Comparison of ENCODE assay signal across 1 cellular context in the genomic region with DNA sequence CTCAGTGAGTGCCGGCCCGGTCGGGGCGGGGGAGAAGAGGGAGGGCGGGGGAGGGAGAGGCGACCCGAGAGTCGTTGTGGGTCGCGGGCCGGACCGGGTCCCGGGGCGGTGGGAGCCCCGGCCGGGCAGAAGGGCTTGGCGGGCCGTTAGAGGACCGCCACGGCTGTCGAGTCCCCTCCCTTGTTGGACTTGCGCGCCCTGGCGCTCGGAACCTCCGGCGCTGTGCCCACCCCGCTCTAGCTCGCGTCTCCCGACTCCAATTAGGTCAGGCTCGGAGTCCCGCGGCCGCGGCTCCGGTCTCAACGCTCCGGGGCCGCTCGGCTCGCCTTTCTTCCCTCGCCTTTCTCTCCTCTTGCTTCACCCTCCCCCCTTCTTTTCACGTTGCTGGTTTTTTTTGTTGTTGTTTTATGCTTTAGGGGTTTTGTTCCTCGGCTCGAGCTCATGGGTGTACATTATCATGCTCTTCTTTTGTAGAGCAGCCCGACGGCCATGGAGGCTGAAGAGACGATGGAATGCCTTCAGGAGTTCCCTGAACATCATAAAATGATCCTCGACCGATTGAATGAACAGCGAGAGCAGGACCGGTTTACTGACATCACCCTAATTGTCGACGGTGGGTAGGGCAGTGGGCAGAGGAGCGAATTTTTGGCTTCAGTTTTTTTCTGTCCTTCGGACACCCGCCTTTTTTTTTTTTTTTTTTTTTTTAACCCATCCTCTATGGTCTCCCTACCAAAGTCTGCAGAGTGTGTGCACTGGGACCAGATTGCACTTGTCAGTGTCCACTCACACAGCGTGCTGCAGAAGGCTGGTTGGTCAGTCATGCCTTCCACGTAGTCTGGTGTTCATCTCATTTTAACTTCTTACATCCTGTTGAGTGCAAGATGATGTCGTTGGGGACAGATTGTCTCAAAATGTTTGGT.
TF ChIP-seq lines count a peak whose summit lies in the region.

No MANE protein-coding gene starts in this region.

TF ChIP-seq in HepG2, 621 proteins besides CTCF, POLR2A, EP300 and RAD21 (continued from another document and continues in another):
- TF ChIP-seq, protein P1, sequence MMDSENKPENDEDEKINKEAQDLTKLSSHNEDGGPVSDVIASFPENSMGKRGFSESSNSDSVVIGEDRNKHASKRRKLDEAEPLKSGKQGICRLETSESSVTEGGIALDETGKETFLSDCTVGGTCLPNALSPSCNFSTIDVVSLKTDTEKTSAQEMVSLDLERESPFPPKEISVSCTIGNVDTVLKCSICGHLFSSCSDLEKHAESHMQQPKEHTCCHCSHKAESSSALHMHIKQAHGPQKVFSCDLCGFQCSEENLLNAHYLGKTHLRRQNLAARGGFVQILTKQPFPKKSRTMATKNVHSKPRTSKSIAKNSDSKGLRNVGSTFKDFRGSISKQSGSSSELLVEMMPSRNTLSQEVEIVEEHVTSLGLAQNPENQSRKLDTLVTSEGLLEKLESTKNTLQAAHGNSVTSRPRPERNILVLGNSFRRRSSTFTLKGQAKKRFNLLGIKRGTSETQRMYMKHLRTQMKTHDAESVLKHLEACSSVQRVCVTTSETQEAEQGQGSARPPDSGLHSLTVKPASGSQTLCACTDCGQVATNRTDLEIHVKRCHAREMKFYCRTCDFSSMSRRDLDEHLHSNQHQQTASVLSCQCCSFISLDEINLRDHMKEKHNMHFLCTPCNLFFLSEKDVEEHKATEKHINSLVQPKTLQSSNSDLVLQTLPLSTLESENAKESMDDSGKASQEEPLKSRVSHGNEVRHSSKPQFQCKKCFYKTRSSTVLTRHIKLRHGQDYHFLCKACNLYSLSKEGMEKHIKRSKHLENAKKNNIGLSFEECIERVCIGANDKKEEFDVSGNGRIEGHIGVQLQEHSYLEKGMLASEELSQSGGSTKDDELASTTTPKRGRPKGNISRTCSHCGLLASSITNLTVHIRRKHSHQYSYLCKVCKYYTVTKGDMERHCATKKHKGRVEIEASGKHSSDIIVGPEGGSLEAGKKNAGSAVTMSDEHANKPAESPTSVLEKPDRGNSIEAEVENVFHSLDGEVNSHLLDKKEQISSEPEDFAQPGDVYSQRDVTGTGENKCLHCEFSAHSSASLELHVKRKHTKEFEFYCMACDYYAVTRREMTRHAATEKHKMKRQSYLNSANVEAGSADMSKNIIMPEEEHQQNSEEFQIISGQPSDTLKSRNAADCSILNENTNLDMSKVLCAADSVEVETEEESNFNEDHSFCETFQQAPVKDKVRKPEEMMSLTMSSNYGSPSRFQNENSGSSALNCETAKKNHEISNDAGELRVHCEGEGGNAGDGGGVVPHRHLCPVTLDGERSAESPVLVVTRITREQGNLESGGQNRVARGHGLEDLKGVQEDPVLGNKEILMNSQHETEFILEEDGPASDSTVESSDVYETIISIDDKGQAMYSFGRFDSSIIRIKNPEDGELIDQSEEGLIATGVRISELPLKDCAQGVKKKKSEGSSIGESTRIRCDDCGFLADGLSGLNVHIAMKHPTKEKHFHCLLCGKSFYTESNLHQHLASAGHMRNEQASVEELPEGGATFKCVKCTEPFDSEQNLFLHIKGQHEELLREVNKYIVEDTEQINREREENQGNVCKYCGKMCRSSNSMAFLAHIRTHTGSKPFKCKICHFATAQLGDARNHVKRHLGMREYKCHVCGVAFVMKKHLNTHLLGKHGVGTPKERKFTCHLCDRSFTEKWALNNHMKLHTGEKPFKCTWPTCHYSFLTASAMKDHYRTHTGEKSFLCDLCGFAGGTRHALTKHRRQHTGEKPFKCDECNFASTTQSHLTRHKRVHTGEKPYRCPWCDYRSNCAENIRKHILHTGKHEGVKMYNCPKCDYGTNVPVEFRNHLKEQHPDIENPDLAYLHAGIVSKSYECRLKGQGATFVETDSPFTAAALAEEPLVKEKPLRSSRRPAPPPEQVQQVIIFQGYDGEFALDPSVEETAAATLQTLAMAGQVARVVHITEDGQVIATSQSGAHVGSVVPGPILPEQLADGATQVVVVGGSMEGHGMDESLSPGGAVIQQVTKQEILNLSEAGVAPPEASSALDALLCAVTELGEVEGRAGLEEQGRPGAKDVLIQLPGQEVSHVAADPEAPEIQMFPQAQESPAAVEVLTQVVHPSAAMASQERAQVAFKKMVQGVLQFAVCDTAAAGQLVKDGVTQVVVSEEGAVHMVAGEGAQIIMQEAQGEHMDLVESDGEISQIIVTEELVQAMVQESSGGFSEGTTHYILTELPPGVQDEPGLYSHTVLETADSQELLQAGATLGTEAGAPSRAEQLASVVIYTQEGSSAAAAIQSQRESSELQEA (CRISPR knock-in tag; IDR thresholded peaks at IDR 0.05; ENCODE audit: not compliant biosample characterization), result no peak
- TF ChIP-seq ZNF703 (CRISPR knock-in tag; IDR thresholded peaks at IDR 0.05; ENCODE audit: borderline replicate concordance) (no peak), RFXAP (CRISPR knock-in tag; IDR thresholded peaks at IDR 0.05; ENCODE audit: borderline replicate concordance) (no peak), NFRKB (IDR thresholded peaks at IDR 0.05) (no peak), PTBP1 (IDR thresholded peaks at IDR 0.05; ENCODE audit: low read depth, low read length, poor library complexity, severe bottlenecking) (no peak), ZNF333 (CRISPR knock-in tag; IDR thresholded peaks at IDR 0.05; ENCODE audit: borderline replicate concordance) (no peak), ZMYM3 (CRISPR knock-in tag; IDR thresholded peaks at IDR 0.05) (0 out of 2 replicates have a peak, but pooled peaks have one; percentile 2), RCOR2 (CRISPR knock-in tag; IDR thresholded peaks at IDR 0.05) (no peak), RBM39 (IDR thresholded peaks at IDR 0.05; ENCODE audit: low read depth, low read length, poor library complexity, severe bottlenecking) (no peak), ERF (CRISPR knock-in tag; IDR thresholded peaks at IDR 0.05) (no peak), SIX4 (CRISPR knock-in tag; IDR thresholded peaks at IDR 0.05) (no peak), FIP1L1 (IDR thresholded peaks at IDR 0.05; ENCODE audit: borderline replicate concordance, insufficient read depth, low read depth, low read length) (no peak), SAP130 (CRISPR knock-in tag; IDR thresholded peaks at IDR 0.05; ENCODE audit: low read depth) (peak; percentile 31), ZNF263 (CRISPR knock-in tag; IDR thresholded peaks at IDR 0.05) (no peak), ZNF619 (CRISPR knock-in tag; IDR thresholded peaks at IDR 0.05) (no peak), ZNF547 (CRISPR knock-in tag; IDR thresholded peaks at IDR 0.05) (no peak), ZNF670 (CRISPR knock-in tag; IDR thresholded peaks at IDR 0.05; ENCODE audit: borderline replicate concordance) (no peak), BRD4 (CRISPR knock-in tag; IDR thresholded peaks at IDR 0.05) (no peak), HNRNPK (IDR thresholded peaks at IDR 0.05; ENCODE audit: low read depth, low read length, poor library complexity, severe bottlenecking) (peak; percentile 92), SSRP1 (CRISPR knock-in tag; IDR thresholded peaks at IDR 0.05) (no peak), ZNF124 (CRISPR knock-in tag; IDR thresholded peaks at IDR 0.05) (no peak), ZNF616 (CRISPR knock-in tag; IDR thresholded peaks at IDR 0.05; ENCODE audit: low read depth) (no peak), RARA (CRISPR knock-in tag; IDR thresholded peaks at IDR 0.05) (no peak), SMAD3 (CRISPR knock-in tag; IDR thresholded peaks at IDR 0.05) (no peak)
- TF ChIP-seq, protein P2, sequence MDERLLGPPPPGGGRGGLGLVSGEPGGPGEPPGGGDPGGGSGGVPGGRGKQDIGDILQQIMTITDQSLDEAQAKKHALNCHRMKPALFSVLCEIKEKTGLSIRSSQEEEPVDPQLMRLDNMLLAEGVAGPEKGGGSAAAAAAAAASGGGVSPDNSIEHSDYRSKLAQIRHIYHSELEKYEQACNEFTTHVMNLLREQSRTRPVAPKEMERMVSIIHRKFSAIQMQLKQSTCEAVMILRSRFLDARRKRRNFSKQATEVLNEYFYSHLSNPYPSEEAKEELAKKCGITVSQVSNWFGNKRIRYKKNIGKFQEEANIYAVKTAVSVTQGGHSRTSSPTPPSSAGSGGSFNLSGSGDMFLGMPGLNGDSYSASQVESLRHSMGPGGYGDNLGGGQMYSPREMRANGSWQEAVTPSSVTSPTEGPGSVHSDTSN (CRISPR knock-in tag; IDR thresholded peaks at IDR 0.05), result no peak
- TF ChIP-seq, protein P3, sequence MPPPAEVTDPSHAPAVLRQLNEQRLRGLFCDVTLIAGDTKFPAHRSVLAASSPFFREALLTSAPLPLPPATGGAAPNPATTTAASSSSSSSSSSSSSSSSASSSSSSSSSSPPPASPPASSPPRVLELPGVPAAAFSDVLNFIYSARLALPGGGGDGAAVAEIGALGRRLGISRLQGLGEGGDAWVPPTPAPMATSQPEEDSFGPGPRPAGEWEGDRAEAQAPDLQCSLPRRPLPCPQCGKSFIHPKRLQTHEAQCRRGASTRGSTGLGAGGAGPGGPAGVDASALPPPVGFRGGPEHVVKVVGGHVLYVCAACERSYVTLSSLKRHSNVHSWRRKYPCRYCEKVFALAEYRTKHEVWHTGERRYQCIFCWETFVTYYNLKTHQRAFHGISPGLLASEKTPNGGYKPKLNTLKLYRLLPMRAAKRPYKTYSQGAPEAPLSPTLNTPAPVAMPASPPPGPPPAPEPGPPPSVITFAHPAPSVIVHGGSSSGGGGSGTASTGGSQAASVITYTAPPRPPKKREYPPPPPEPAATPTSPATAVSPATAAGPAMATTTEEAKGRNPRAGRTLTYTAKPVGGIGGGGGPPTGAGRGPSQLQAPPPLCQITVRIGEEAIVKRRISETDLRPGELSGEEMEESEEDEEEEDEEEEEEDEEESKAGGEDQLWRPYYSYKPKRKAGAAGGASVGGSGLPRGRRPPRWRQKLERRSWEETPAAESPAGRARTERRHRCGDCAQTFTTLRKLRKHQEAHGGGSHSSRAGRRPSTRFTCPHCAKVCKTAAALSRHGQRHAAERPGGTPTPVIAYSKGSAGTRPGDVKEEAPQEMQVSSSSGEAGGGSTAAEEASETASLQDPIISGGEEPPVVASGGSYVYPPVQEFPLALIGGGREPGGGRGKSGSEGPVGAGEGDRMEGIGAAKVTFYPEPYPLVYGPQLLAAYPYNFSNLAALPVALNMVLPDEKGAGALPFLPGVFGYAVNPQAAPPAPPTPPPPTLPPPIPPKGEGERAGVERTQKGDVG (CRISPR knock-in tag; IDR thresholded peaks at IDR 0.05; ENCODE audit: borderline replicate concordance), result no peak
- TF ChIP-seq, protein P4, sequence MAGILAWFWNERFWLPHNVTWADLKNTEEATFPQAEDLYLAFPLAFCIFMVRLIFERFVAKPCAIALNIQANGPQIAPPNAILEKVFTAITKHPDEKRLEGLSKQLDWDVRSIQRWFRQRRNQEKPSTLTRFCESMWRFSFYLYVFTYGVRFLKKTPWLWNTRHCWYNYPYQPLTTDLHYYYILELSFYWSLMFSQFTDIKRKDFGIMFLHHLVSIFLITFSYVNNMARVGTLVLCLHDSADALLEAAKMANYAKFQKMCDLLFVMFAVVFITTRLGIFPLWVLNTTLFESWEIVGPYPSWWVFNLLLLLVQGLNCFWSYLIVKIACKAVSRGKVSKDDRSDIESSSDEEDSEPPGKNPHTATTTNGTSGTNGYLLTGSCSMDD (CRISPR knock-in tag; IDR thresholded peaks at IDR 0.05), result no peak
- TF ChIP-seq, protein P5, sequence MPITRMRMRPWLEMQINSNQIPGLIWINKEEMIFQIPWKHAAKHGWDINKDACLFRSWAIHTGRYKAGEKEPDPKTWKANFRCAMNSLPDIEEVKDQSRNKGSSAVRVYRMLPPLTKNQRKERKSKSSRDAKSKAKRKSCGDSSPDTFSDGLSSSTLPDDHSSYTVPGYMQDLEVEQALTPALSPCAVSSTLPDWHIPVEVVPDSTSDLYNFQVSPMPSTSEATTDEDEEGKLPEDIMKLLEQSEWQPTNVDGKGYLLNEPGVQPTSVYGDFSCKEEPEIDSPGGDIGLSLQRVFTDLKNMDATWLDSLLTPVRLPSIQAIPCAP (CRISPR knock-in tag; IDR thresholded peaks at IDR 0.05; ENCODE audit: low read depth), result no peak
- TF ChIP-seq, protein P6, sequence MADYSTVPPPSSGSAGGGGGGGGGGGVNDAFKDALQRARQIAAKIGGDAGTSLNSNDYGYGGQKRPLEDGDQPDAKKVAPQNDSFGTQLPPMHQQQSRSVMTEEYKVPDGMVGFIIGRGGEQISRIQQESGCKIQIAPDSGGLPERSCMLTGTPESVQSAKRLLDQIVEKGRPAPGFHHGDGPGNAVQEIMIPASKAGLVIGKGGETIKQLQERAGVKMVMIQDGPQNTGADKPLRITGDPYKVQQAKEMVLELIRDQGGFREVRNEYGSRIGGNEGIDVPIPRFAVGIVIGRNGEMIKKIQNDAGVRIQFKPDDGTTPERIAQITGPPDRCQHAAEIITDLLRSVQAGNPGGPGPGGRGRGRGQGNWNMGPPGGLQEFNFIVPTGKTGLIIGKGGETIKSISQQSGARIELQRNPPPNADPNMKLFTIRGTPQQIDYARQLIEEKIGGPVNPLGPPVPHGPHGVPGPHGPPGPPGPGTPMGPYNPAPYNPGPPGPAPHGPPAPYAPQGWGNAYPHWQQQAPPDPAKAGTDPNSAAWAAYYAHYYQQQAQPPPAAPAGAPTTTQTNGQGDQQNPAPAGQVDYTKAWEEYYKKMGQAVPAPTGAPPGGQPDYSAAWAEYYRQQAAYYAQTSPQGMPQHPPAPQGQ (CRISPR knock-in tag; IDR thresholded peaks at IDR 0.05; ENCODE audit: borderline replicate concordance), result no peak
- TF ChIP-seq, protein P7, sequence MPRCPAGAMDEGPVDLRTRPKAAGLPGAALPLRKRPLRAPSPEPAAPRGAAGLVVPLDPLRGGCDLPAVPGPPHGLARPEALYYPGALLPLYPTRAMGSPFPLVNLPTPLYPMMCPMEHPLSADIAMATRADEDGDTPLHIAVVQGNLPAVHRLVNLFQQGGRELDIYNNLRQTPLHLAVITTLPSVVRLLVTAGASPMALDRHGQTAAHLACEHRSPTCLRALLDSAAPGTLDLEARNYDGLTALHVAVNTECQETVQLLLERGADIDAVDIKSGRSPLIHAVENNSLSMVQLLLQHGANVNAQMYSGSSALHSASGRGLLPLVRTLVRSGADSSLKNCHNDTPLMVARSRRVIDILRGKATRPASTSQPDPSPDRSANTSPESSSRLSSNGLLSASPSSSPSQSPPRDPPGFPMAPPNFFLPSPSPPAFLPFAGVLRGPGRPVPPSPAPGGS (CRISPR knock-in tag; IDR thresholded peaks at IDR 0.05), result no peak
